Comparison of ENCODE assay signal across 17 cellular contexts in genomic region chr7:390761-391410, GRCh38.
A peak's percentile ranks its signal among the peaks of the same experiment; 100 is the strongest.
DNase-seq lines count a peak whose midpoint lies in the region; ATAC-seq and TF ChIP-seq lines count a peak whose summit lies in the region.
"Had no signal": no experiment of that assay in that cellular context is flagged by ENCODE, and none has a peak within 500 bp of the region (broad histone marks: within the 10 kb centered on the region; RNA-seq: fewer than 3 reads in every experiment).

No MANE protein-coding gene starts in this region.

- DNase-seq in 8988T (peak; percentile 3), CD14-positive monocyte (ENCODE audit: low spot score) (peak; percentile 41), neuronal stem cell (ENCODE audit: low spot score) (no peak), progenitor cell of endocrine pancreas (ENCODE audit: low spot score, unreplicated experiment) (no peak)
- DNase-seq in stimulated activated CD4-positive, alpha-beta T cell treated with anti-CD3 and anti-CD28 coated beads, Interleukin-2, amount 100 ng/mL, for 48 hours: no peak
- DNase-seq: activated CD4-positive, alpha-beta T cell treated with anti-CD3 and anti-CD28 coated beads, Interleukin-2, amount 50 U/mL, for 1 hour; activated T-cell treated with anti-CD3 and anti-CD28 coated beads, Interleukin-2, amount 50 U/mL, for 24 hours; GOT3; mesendoderm; natural killer cell; NCI-H2029; NCI-H446; NK-92 treated with Interleukin-12 subunit alpha and Interleukin-12 subunit beta, amount 100 ng/mL, for 24 hours had no signal

- H3K36me3 Mint-ChIP-seq in CD14-positive monocyte (no peaks in the 10 kb centered on the region), progenitor cell of endocrine pancreas (ENCODE audit: insufficient read depth) (peaks cover 3% of the 10 kb centered on the region)
- H3K36me3 Mint-ChIP-seq in activated T-helper 17 cell treated with anti-CD3 and anti-CD28 coated beads, Interleukin-2, amount 50 U/mL, for 72 hours (ENCODE audit: low read depth): no peaks in the 10 kb centered on the region
- H3K36me3 Mint-ChIP-seq: activated naive CD4-positive, alpha-beta T cell treated with anti-CD3 and anti-CD28 coated beads, Interleukin-2, amount 50 U/mL, for 24 hours had no signal

- H3K79me1 ChIP-seq in neuronal stem cell (ENCODE audit: low read depth, low read length): no peaks in the 10 kb centered on the region

- H3K9me3 Mint-ChIP-seq in CD14-positive monocyte (peaks cover 25 to 62% (median 41%) of the 10 kb centered on the region in 7 donors), progenitor cell of endocrine pancreas (ENCODE audit: low read depth) (peaks cover 20% of the 10 kb centered on the region)
- peaks cover 7% of the 10 kb centered on the region for H3K9me3 Mint-ChIP-seq in activated T-helper 17 cell treated with anti-CD3 and anti-CD28 coated beads, Interleukin-2, amount 50 U/mL, for 72 hours

- no peak overlapping the region for H4K8ac ChIP-seq in neuronal stem cell (ENCODE audit: low read depth, low read length)

- H3K27me3 Mint-ChIP-seq in CD14-positive monocyte (ENCODE audit: low read depth in 3 of 3) (peaks cover 2 to 6% (median 3%) of the 10 kb centered on the region in 3 donors), progenitor cell of endocrine pancreas (no peaks in the 10 kb centered on the region)
- H3K27me3 Mint-ChIP-seq in activated T-helper 17 cell treated with anti-CD3 and anti-CD28 coated beads, Interleukin-2, amount 50 U/mL, for 72 hours: peaks cover under 1% of the 10 kb centered on the region
- H3K27me3 Mint-ChIP-seq: activated naive CD4-positive, alpha-beta T cell treated with anti-CD3 and anti-CD28 coated beads, Interleukin-2, amount 50 U/mL, for 24 hours; activated T-cell treated with anti-CD3 and anti-CD28 coated beads, Interleukin-2, amount 50 U/mL, for 24 hours had no signal

- H3K27ac Mint-ChIP-seq in CD14-positive monocyte (no peak overlapping the region), progenitor cell of endocrine pancreas (no peak overlapping the region)
- H3K27ac Mint-ChIP-seq in activated T-helper 17 cell treated with anti-CD3 and anti-CD28 coated beads, Interleukin-2, amount 50 U/mL, for 72 hours: no peak overlapping the region
- H3K27ac Mint-ChIP-seq: activated T-cell treated with anti-CD3 and anti-CD28 coated beads, Interleukin-2, amount 50 U/mL, for 24 hours; natural killer cell had no signal

- H2BK5ac ChIP-seq in neuronal stem cell (ENCODE audit: low read length): peak overlapping the region; percentile 33

- no CpG with 5 or more reads among the region's 20 CpGs for WGBS in neuronal stem cell (ENCODE audit: extremely low coverage in 2 of 2, insufficient read length in 2 of 2, insufficient replicate concordance in 1 of 2), 2 donors

- peak overlapping the region; percentile 93 for H2AK5ac ChIP-seq in neuronal stem cell (ENCODE audit: low read depth, low read length)

- no peaks in the 10 kb centered on the region for H3K4me1 Mint-ChIP-seq in CD14-positive monocyte
- no peaks in the 10 kb centered on the region for H3K4me1 Mint-ChIP-seq in activated T-helper 17 cell treated with anti-CD3 and anti-CD28 coated beads, Interleukin-2, amount 50 U/mL, for 72 hours
- no peaks in the 10 kb centered on the region for H3K4me1 Mint-ChIP-seq in progenitor cell of endocrine pancreas (ENCODE audit: low read depth)
- H3K4me1 Mint-ChIP-seq: activated naive CD4-positive, alpha-beta T cell treated with anti-CD3 and anti-CD28 coated beads, Interleukin-2, amount 50 U/mL, for 24 hours; natural killer cell had no signal

- H4K91ac ChIP-seq in neuronal stem cell (ENCODE audit: low read depth, low read length, poor library complexity): no peak overlapping the region

- peak overlapping the region in 1 of 2 donors; percentile 20 for H3K4me3 ChIP-seq in neuronal stem cell (ENCODE audit: low read length in 2 of 2)
- H3K4me3 ChIP-seq: psoas muscle had no signal

- H3K9ac ChIP-seq in neuronal stem cell (ENCODE audit: low read depth, low read length, poor library complexity): no peak overlapping the region

- H3K36me3 ChIP-seq in neuronal stem cell (replicated peaks in 1 of 2; ENCODE audit: control insufficient read depth in 2 of 2, insufficient read depth in 2 of 2, low read length in 2 of 2): no peaks in the 10 kb centered on the region

- TF ChIP-seq CTCF in CD14-positive monocyte (IDR thresholded peaks at IDR 0.05): no peak
- no peak for TF ChIP-seq CTCF in progenitor cell of endocrine pancreas (IDR thresholded peaks at IDR 0.05; ENCODE audit: unreplicated experiment)

- peak overlapping the region; percentile 94 for H3K14ac ChIP-seq in neuronal stem cell (ENCODE audit: low read length)

- peak; percentile 13 for ATAC-seq in esophagus mucosa
- ATAC-seq in activated T-helper 17 cell treated with anti-CD3 and anti-CD28 coated beads, Interleukin-2, amount 50 U/mL, for 72 hours (replicated peaks): no peak
- ATAC-seq: psoas muscle had no signal

- peaks cover 1 to 14% of the 10 kb centered on the region in 2 donors for H3K9me3 ChIP-seq in neuronal stem cell (replicated peaks in 1 of 2; ENCODE audit: control insufficient read depth in 2 of 2, insufficient read depth in 1 of 2, low read depth in 1 of 2, low read length in 2 of 2)
- H3K9me3 ChIP-seq: psoas muscle had no signal

- H3K27ac ChIP-seq in neuronal stem cell (replicated peaks; ENCODE audit: low read length): no peak overlapping the region
- H3K27ac ChIP-seq: psoas muscle had no signal

- H3K23ac ChIP-seq in neuronal stem cell (ENCODE audit: low read depth, low read length, poor library complexity): no peak overlapping the region

- peak overlapping the region; percentile 84 for H3K4ac ChIP-seq in neuronal stem cell (ENCODE audit: low read length)

- intact Hi-C loops in CD14-positive monocyte (cut with micrococcal nuclease): no loop called here

- H3K4me2 ChIP-seq in neuronal stem cell (ENCODE audit: insufficient read depth, low read length, poor library complexity, severe bottlenecking): no peak overlapping the region

- H2BK12ac ChIP-seq in neuronal stem cell (ENCODE audit: low read length): peak overlapping the region; percentile 41

- no peaks in the 10 kb centered on the region for H3K27me3 ChIP-seq in neuronal stem cell (ENCODE audit: control insufficient read depth in 3 of 3, insufficient read depth in 3 of 3, low read depth in 1 of 3, low read length in 3 of 3)

- no peak overlapping the region for H3K4me3 Mint-ChIP-seq in CD14-positive monocyte
- H3K4me3 Mint-ChIP-seq in activated T-helper 17 cell treated with anti-CD3 and anti-CD28 coated beads, Interleukin-2, amount 50 U/mL, for 72 hours: no peak overlapping the region
- H3K4me3 Mint-ChIP-seq in progenitor cell of endocrine pancreas (ENCODE audit: low read depth): no peak overlapping the region
- H3K4me3 Mint-ChIP-seq: activated naive CD4-positive, alpha-beta T cell treated with anti-CD3 and anti-CD28 coated beads, Interleukin-2, amount 50 U/mL, for 24 hours; activated T-cell treated with anti-CD3 and anti-CD28 coated beads, Interleukin-2, amount 50 U/mL, for 24 hours; natural killer cell had no signal

- no peak overlapping the region for H2BK120ac ChIP-seq in neuronal stem cell (ENCODE audit: low read depth, low read length)

- H2AFZ ChIP-seq in neuronal stem cell (ENCODE audit: low read length): no peak overlapping the region

- H3K4me1 ChIP-seq in neuronal stem cell (ENCODE audit: control insufficient read depth in 2 of 2, insufficient read depth in 1 of 2, low read depth in 1 of 2, low read length in 2 of 2): no peaks in the 10 kb centered on the region
- H3K4me1 ChIP-seq: psoas muscle had no signal

- peak overlapping the region; percentile 71 for H2BK15ac ChIP-seq in neuronal stem cell (ENCODE audit: low read length)

- H3K18ac ChIP-seq in neuronal stem cell (ENCODE audit: low read length): peak overlapping the region; percentile 59

Comparison
In these comparisons a context has a peak if more than half of its experiments do, and no peak if none do; other contexts are left out.
1. DNase-seq: peak in 8988T (single experiment) and CD14-positive monocyte (single experiment); none in neuronal stem cell (single experiment), stimulated activated CD4-positive, alpha-beta T cell treated with anti-CD3 and anti-CD28 coated beads, Interleukin-2, amount 100 ng/mL, for 48 hours (0 of 2) and progenitor cell of endocrine pancreas (single experiment).